In the genomic region with DNA sequence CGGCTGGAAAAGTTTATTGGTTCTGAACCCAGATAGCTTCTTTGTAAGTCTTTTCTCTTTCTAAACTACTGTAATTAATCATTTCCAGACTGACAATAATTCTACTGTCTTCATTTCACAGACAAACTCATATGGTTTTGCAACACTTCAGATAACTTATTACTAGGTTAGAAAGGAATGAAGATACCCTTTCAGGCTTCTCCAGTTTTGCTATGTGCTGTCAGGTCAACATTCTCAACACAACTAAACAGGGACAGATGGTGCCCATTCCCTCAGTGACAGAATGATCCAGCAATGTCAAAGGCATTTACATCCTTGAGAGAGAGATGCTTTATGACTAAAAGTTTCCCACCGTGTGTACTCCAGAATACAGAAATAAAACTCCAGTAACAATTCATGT, we compare ENCODE assay signal across 15 cellular contexts.
DNase-seq lines count a peak whose midpoint lies in the region; TF ChIP-seq lines count a peak whose summit lies in the region.
"Had no signal": no experiment of that assay in that cellular context is flagged by ENCODE, and none has a peak within 500 bp of the region (broad histone marks: within the 10 kb centered on the region; RNA-seq: fewer than 3 reads in every experiment).

No MANE protein-coding gene starts in this region.

- no peak overlapping the region for H3K14ac ChIP-seq in trophoblast cell (ENCODE audit: low read length)

- no peak overlapping the region for H2BK12ac ChIP-seq in trophoblast cell (ENCODE audit: low read length)

- no peak overlapping the region for H2BK120ac ChIP-seq in trophoblast cell (ENCODE audit: insufficient read depth, low read length, poor library complexity)

- H3K23ac ChIP-seq in trophoblast cell (ENCODE audit: low read length) = no peak overlapping the region

- TF ChIP-seq POLR2A in adrenal gland (IDR thresholded peaks at IDR 0.05) = no peak

- no peak overlapping the region for H3K4ac ChIP-seq in trophoblast cell (ENCODE audit: low read depth, low read length)

- H3K9ac ChIP-seq in trophoblast cell (ENCODE audit: low read length) = no peak overlapping the region

- H3K27ac Mint-ChIP-seq in mesothelial cell of epicardium = no peak overlapping the region
- H3K27ac Mint-ChIP-seq: memory B cell, T-helper 17 cell had no signal

- no peak overlapping the region for H3K18ac ChIP-seq in trophoblast cell (ENCODE audit: low read length)

- H2BK5ac ChIP-seq in trophoblast cell (ENCODE audit: low read depth, low read length, poor library complexity) = no peak overlapping the region

- H3K27me3 ChIP-seq in trophoblast cell (ENCODE audit: insufficient read depth, low read length) (no peaks in the 10 kb centered on the region), adrenal gland (no peaks in the 10 kb centered on the region)
- H3K27me3 ChIP-seq: ovary had no signal

- no peak overlapping the region for H3K4me3 ChIP-seq in trophoblast cell (ENCODE audit: low read depth, low read length)
- H3K4me3 ChIP-seq in adrenal gland = no peak overlapping the region
- H3K4me3 ChIP-seq: HAP-1, ovary had no signal

- intact Hi-C loops in adrenal gland (cut with DNase I) = no loop called here

- no peaks in the 10 kb centered on the region for H3K79me1 ChIP-seq in trophoblast cell (ENCODE audit: low read length)

- TF ChIP-seq CTCF in adrenal gland (IDR thresholded peaks at IDR 0.05) (no peak), mesothelial cell of epicardium (IDR thresholded peaks at IDR 0.05; ENCODE audit: unreplicated experiment) (no peak)

- no peak overlapping the region for H3K4me3 Mint-ChIP-seq in mesothelial cell of epicardium
- H3K4me3 Mint-ChIP-seq: memory B cell, T-helper 17 cell had no signal

- H2AFZ ChIP-seq in trophoblast cell (ENCODE audit: insufficient read depth, low read length, poor library complexity) = no peak overlapping the region

- H4K91ac ChIP-seq in trophoblast cell (ENCODE audit: low read depth, low read length) = no peak overlapping the region

- H3K4me1 ChIP-seq in trophoblast cell (ENCODE audit: control insufficient read depth in 1 of 2, insufficient read depth in 2 of 2, low read length in 2 of 2) = no peaks in the 10 kb centered on the region
- no peaks in the 10 kb centered on the region for H3K4me1 ChIP-seq in adrenal gland (replicated peaks in 1 of 2)
- H3K4me1 ChIP-seq: HAP-1 had no signal

- DNase-seq in ELR (ENCODE audit: low read depth) (peak; percentile 54), NCI-H446 treated with DMSO at 0.1 percent for 48 hours (lab: John Stamatoyannopoulos, UW) (peak; percentile 43), epidermal melanocyte (ENCODE audit: insufficient read length, low spot score) (peak; percentile 34), trophoblast cell (peak; percentile 73 to 91), adrenal gland (no peak), DMS153 treated with DMSO at 0.1 percent for 48 hours (lab: John Stamatoyannopoulos, UW; ENCODE audit: unreplicated experiment) (no peak), mesothelial cell of epicardium (ENCODE audit: low spot score in 2 of 2, unreplicated experiment in 2 of 2) (no peak)
- DNase-seq: activated T-cell treated with anti-CD3 and anti-CD28 coated beads, Interleukin-2, amount 50 U/mL, for 48 hours; aorta; DMS79; effector CD4-positive, alpha-beta T cell; ovary; T-helper 17 cell had no signal

- peaks cover 6% of the 10 kb centered on the region for H3K4me1 Mint-ChIP-seq in mesothelial cell of epicardium
- H3K4me1 Mint-ChIP-seq: memory B cell had no signal

- no CpG with 5 or more reads among the region's 2 CpGs for WGBS in trophoblast cell (ENCODE audit: extremely low coverage, insufficient coverage, insufficient read length)
- WGBS in adrenal gland, 4 donors = 31 to 46% (median 40%) methylated on average over 2 of the region's 2 CpGs

- no peak overlapping the region for H4K8ac ChIP-seq in trophoblast cell (ENCODE audit: low read depth, low read length)

- H3K9me3 ChIP-seq in trophoblast cell (ENCODE audit: insufficient read depth, low read depth, low read length) (no peaks in the 10 kb centered on the region), adrenal gland (replicated peaks in 1 of 3) (no peaks in the 10 kb centered on the region)
- H3K9me3 ChIP-seq: HAP-1, ovary had no signal

- H3K79me2 ChIP-seq in trophoblast cell (ENCODE audit: control insufficient read depth, insufficient read depth, low read length, poor library complexity) = no peaks in the 10 kb centered on the region

- H3K27ac ChIP-seq in trophoblast cell (ENCODE audit: low read depth, low read length) = no peak overlapping the region
- H3K27ac ChIP-seq in adrenal gland = no peak overlapping the region
- H3K27ac ChIP-seq: ovary had no signal

- no peaks in the 10 kb centered on the region for H3K36me3 ChIP-seq in trophoblast cell (ENCODE audit: control insufficient read depth in 1 of 2, insufficient read depth in 2 of 2, low read length in 2 of 2)
- H3K36me3 ChIP-seq in adrenal gland (replicated peaks in 1 of 2) = no peaks in the 10 kb centered on the region
- H3K36me3 ChIP-seq: HAP-1, ovary had no signal

- no peak overlapping the region for H4K12ac ChIP-seq in trophoblast cell (ENCODE audit: low read depth, low read length)

- H3K4me2 ChIP-seq in trophoblast cell (ENCODE audit: low read length) = no peak overlapping the region

- no peaks in the 10 kb centered on the region for H3K36me3 Mint-ChIP-seq in mesothelial cell of epicardium
- H3K36me3 Mint-ChIP-seq: memory B cell had no signal

- no peaks in the 10 kb centered on the region for H3K27me3 Mint-ChIP-seq in mesothelial cell of epicardium (ENCODE audit: low read depth)
- H3K27me3 Mint-ChIP-seq: T-helper 17 cell had no signal

- H3K9me3 Mint-ChIP-seq in mesothelial cell of epicardium = no peaks in the 10 kb centered on the region
- H3K9me3 Mint-ChIP-seq: memory B cell had no signal

- no peak overlapping the region for H2AK5ac ChIP-seq in trophoblast cell (ENCODE audit: low read length)

Comparison
In these comparisons a context has a peak if more than half of its experiments do, and no peak if none do; other contexts are left out.
1. DNase-seq: peak in ELR (single experiment), NCI-H446 treated with DMSO at 0.1 percent for 48 hours (single experiment), epidermal melanocyte (single experiment) and trophoblast cell (2 of 2); none in adrenal gland (0 of 7), DMS153 treated with DMSO at 0.1 percent for 48 hours (single experiment) and mesothelial cell of epicardium (0 of 2).